ENCODE assay signal across 23 cellular contexts in genomic region chr13:98923641-98924397, GRCh38. TPM values are rescaled to one million over a fixed set of nuclear protein-coding genes. Genes with fewer than 3 reads are reported as not detected.
DNase-seq lines count a peak whose midpoint lies in the region; ATAC-seq, FAIRE-seq and TF ChIP-seq lines count a peak whose summit lies in the region.
"Had no signal": no experiment of that assay in that cellular context is flagged by ENCODE, and none has a peak within 500 bp of the region (broad histone marks: within the 10 kb centered on the region; RNA-seq: fewer than 3 reads in every experiment).

No MANE protein-coding gene starts in this region.

- no peak overlapping the region for H3K4me3 Mint-ChIP-seq in CD8-positive, alpha-beta memory T cell
- H3K4me3 Mint-ChIP-seq: activated CD4-positive, alpha-beta T cell treated with anti-CD3 and anti-CD28 coated beads, Interleukin-2, amount 10 ng/mL, durations not matched to agents 24 days and 14 days; activated CD8-positive, alpha-beta memory T cell treated with anti-CD3 and anti-CD28 coated beads, Interleukin-2, amount 10 ng/mL, durations not matched to agents 7 days and 5 days had no signal

- ATAC-seq in GM19455 (IDR thresholded peaks at IDR 0.05; ENCODE audit: unreplicated experiment): no peak
- ATAC-seq: activated CD8-positive, alpha-beta memory T cell treated with anti-CD3 and anti-CD28 coated beads, Interleukin-2, amount 10 ng/mL, durations not matched to agents 7 days and 5 days; activated naive CD4-positive, alpha-beta T cell treated with anti-CD3 and anti-CD28 coated beads, Interleukin-2, amount 50 U/mL, for 72 hours; left lobe of liver; SK-N-SH treated with all-trans-retinoic acid at 6 μM for 48 hours had no signal

- H3K9me3 Mint-ChIP-seq in CD8-positive, alpha-beta memory T cell: no peaks in the 10 kb centered on the region
- H3K9me3 Mint-ChIP-seq: activated CD4-positive, alpha-beta T cell treated with anti-CD3 and anti-CD28 coated beads, Interleukin-2, amount 10 ng/mL, durations not matched to agents 24 days and 14 days had no signal

- H3K27ac Mint-ChIP-seq in CD8-positive, alpha-beta memory T cell: peak overlapping the region in 1 of 8 donors; percentile 33
- H3K27ac Mint-ChIP-seq: activated CD4-positive, alpha-beta T cell treated with anti-CD3 and anti-CD28 coated beads, Interleukin-2, amount 10 ng/mL, durations not matched to agents 24 days and 14 days; activated CD8-positive, alpha-beta memory T cell treated with anti-CD3 and anti-CD28 coated beads, Interleukin-2, amount 10 ng/mL, durations not matched to agents 7 days and 5 days had no signal

- peak overlapping the region; percentile 24 for H3K4me3 ChIP-seq in WERI-Rb-1 (ENCODE audit: low read depth, low read length)
- no peak overlapping the region for H3K4me3 ChIP-seq in fibroblast of mammary gland (ENCODE audit: control insufficient read depth, low read depth, low read length)
- no peak overlapping the region for H3K4me3 ChIP-seq in tibial artery
- H3K4me3 ChIP-seq in CD8-positive, alpha-beta memory T cell (ENCODE audit: low read length): no peak overlapping the region
- H3K4me3 ChIP-seq: spleen, thyroid gland had no signal

- TF ChIP-seq CTCF in WERI-Rb-1 (IDR thresholded peaks at IDR 0.05; ENCODE audit: low read depth, low read length) (no peak), fibroblast of mammary gland (conservative IDR thresholded peaks at IDR 0.05; ENCODE audit: control insufficient read depth, insufficient read depth, low read depth, low read length) (no peak), tibial artery (IDR thresholded peaks at IDR 0.05) (no peak)

- peaks cover 30 to 86% (median 31%) of the 10 kb centered on the region in 3 donors for H3K36me3 Mint-ChIP-seq in CD8-positive, alpha-beta memory T cell

- peaks cover 6% of the 10 kb centered on the region; the same call in 1 of the 2 replicates for H3K36me3 ChIP-seq in WERI-Rb-1
- H3K36me3 ChIP-seq in tibial artery: peaks cover 0 to 16% (median 15%) of the 10 kb centered on the region in 3 donors
- H3K36me3 ChIP-seq in CD8-positive, alpha-beta memory T cell (ENCODE audit: insufficient read depth, low read length): peaks cover 30% of the 10 kb centered on the region

- FAIRE-seq in GM12892 (lab: Jason Lieb, UNC): no peak

- peaks cover 20 to 36% (median 27%) of the 10 kb centered on the region in 3 donors for H3K4me1 Mint-ChIP-seq in CD8-positive, alpha-beta memory T cell

- DNase-seq in WERI-Rb-1: peak; percentile 91
- DNase-seq in fibroblast of mammary gland (ENCODE audit: low read depth): peak; percentile 39
- DNase-seq in myocyte (ENCODE audit: low read depth): peak; percentile 44
- DNase-seq in tibial artery: no peak
- DNase-seq in GM12892 (ENCODE audit: insufficient read length): no peak
- DNase-seq in CD8-positive, alpha-beta memory T cell: no peak
- DNase-seq: activated CD4-positive, alpha-beta T cell treated with anti-CD3 and anti-CD28 coated beads, Interleukin-2, amount 10 ng/mL, durations not matched to agents 24 days and 14 days; activated CD8-positive, alpha-beta memory T cell treated with anti-CD3 and anti-CD28 coated beads, Interleukin-2, amount 10 ng/mL, durations not matched to agents 7 days and 5 days; effector memory CD4-positive, alpha-beta T cell; GOT3; head of caudate nucleus; NCI-H1092 treated with DMSO at 0.1 percent for 48 hours; NCI-H2081; NCI-H510A treated with DMSO at 0.1 percent for 48 hours; RPMI8226; spleen; stimulated activated CD4-positive, alpha-beta T cell treated with anti-CD3 and anti-CD28 coated beads, Interleukin-4, amount 100 ng/mL, for 1 hour; stimulated activated naive CD4-positive, alpha-beta T cell; thyroid gland had no signal

- intact Hi-C loops in tibial artery (cut with DNase I; ENCODE audit: low total_unique reads): no loop called here

- POLR2A ChIA-PET in CD8-positive, alpha-beta memory T cell (lab: Charles Lee): no interaction called here

- CTCF ChIA-PET in CD8-positive, alpha-beta memory T cell (lab: Charles Lee): no interaction called here

- TF ChIP-seq POLR2A in GM12892 (IDR thresholded peaks at IDR 0.05; ENCODE audit: low read depth, low read length): no peak

- H3K27me3 ChIP-seq in WERI-Rb-1 (ENCODE audit: insufficient read depth, low read depth, severe bottlenecking) (no peaks in the 10 kb centered on the region), tibial artery (no peaks in the 10 kb centered on the region)
- no peaks in the 10 kb centered on the region for H3K27me3 ChIP-seq in CD8-positive, alpha-beta memory T cell (ENCODE audit: insufficient read depth, low read length, poor library complexity, severe bottlenecking)
- H3K27me3 ChIP-seq: spleen, thyroid gland had no signal

- H3K9me3 ChIP-seq in WERI-Rb-1 (ENCODE audit: severe bottlenecking) (no peaks in the 10 kb centered on the region), tibial artery (no peaks in the 10 kb centered on the region)
- no peaks in the 10 kb centered on the region for H3K9me3 ChIP-seq in CD8-positive, alpha-beta memory T cell (ENCODE audit: low read length)
- H3K9me3 ChIP-seq: spleen, thyroid gland had no signal

- H3K27ac ChIP-seq in WERI-Rb-1: peak overlapping the region; percentile 76
- H3K27ac ChIP-seq in tibial artery: peak overlapping the region; percentile 21 to 38
- no peak overlapping the region for H3K27ac ChIP-seq in CD8-positive, alpha-beta memory T cell (ENCODE audit: low read depth, low read length)
- H3K27ac ChIP-seq: spleen had no signal

- H3K4me1 ChIP-seq in tibial artery: peaks cover 0 to 6% (median 0%) of the 10 kb centered on the region in 4 donors
- peaks cover 13% of the 10 kb centered on the region for H3K4me1 ChIP-seq in CD8-positive, alpha-beta memory T cell (ENCODE audit: insufficient read depth, low read length)

- H3K27me3 Mint-ChIP-seq in CD8-positive, alpha-beta memory T cell: no peaks in the 10 kb centered on the region
- H3K27me3 Mint-ChIP-seq: activated CD4-positive, alpha-beta T cell treated with anti-CD3 and anti-CD28 coated beads, Interleukin-2, amount 10 ng/mL, durations not matched to agents 24 days and 14 days; activated CD8-positive, alpha-beta memory T cell treated with anti-CD3 and anti-CD28 coated beads, Interleukin-2, amount 10 ng/mL, durations not matched to agents 7 days and 5 days had no signal

RNA-seq across cellular contexts. Expression of gene DOCK9, which starts 54.0 kb away (rescaled TPM):
- 89.1 and 138 TPM in 2 replicates for total RNA-seq in myocyte
- polyA plus RNA-seq in myocyte (2012): 44.4 TPM
- polyA plus RNA-seq in GM12892 (2012; ENCODE audit: missing spikeins): 5.6 TPM
- total RNA-seq in CD8-positive, alpha-beta memory T cell: 10 to 100 TPM; 35.4 to 38.9 TPM
- 23.9 TPM for polyA plus RNA-seq in CD8-positive, alpha-beta memory T cell

Comparison
In these comparisons a context has a peak if more than half of its experiments do, and no peak if none do; other contexts are left out.
1. DNase-seq: peak in WERI-Rb-1 (single experiment), fibroblast of mammary gland (single experiment) and myocyte (single experiment); none in tibial artery (0 of 2), GM12892 (single experiment) and CD8-positive, alpha-beta memory T cell (0 of 5).